12 cellular contexts compared by ENCODE assay signal in genomic region chr19:33040994-33041827, GRCh38. TPM values are rescaled to one million over a fixed set of nuclear protein-coding genes. Genes with fewer than 3 reads are reported as not detected.
A peak's percentile ranks its signal among the peaks of the same experiment; 100 is the strongest.
DNase-seq lines count a peak whose midpoint lies in the region; ATAC-seq and TF ChIP-seq lines count a peak whose summit lies in the region.
"Had no signal": no experiment of that assay in that cellular context is flagged by ENCODE, and none has a peak within 500 bp of the region (broad histone marks: within the 10 kb centered on the region; RNA-seq: fewer than 3 reads in every experiment).

No MANE protein-coding gene starts in this region.

- no peaks in the 10 kb centered on the region for H3K27me3 Mint-ChIP-seq in mesothelial cell of epicardium (ENCODE audit: low read depth)

- TF ChIP-seq CTCF in mesothelial cell of epicardium (IDR thresholded peaks at IDR 0.05; ENCODE audit: unreplicated experiment): no peak

- no peaks in the 10 kb centered on the region for H3K9me3 Mint-ChIP-seq in mesothelial cell of epicardium

- peaks cover 10% of the 10 kb centered on the region for H3K4me1 Mint-ChIP-seq in mesothelial cell of epicardium

- no peak overlapping the region for H3K4me3 Mint-ChIP-seq in mesothelial cell of epicardium

- DNase-seq in COLO668 (lab: John Stamatoyannopoulos, UW; ENCODE audit: unreplicated experiment): peak; percentile 80
- peak; percentile 86 for DNase-seq in NCI-H2227 (lab: John Stamatoyannopoulos, UW; ENCODE audit: unreplicated experiment)
- no peak for DNase-seq in mesothelial cell of epicardium (ENCODE audit: low spot score in 2 of 2, unreplicated experiment in 2 of 2)
- DNase-seq in NCI-H1105 (lab: John Stamatoyannopoulos, UW): no peak
- DNase-seq in NCI-H1436 treated with DMSO at 0.1 percent for 48 hours (lab: John Stamatoyannopoulos, UW): no peak
- no peak for DNase-seq in T-helper 2 cell
- DNase-seq: SHP77 treated with DMSO at 0.1 percent for 48 hours had no signal

- no peak for ATAC-seq in GM19397 (IDR thresholded peaks at IDR 0.05; ENCODE audit: unreplicated experiment)

- peak overlapping the region; percentile 92 for H3K27ac Mint-ChIP-seq in mesothelial cell of epicardium

- peaks cover 20% of the 10 kb centered on the region for H3K36me3 Mint-ChIP-seq in mesothelial cell of epicardium

- peak overlapping the region; percentile 20 for H3K27ac ChIP-seq in cingulate gyrus (ENCODE audit: low read depth, low read length)
- H3K27ac ChIP-seq: BLaER1 treated with 17β-estradiol and CSF1 and Interleukin-3, amounts not matched to agents 10 nM and 100 nM; esophagus muscularis mucosa; neutrophil had no signal

RNA-seq across cellular contexts. Expression of gene RHPN2, which starts 23.5 kb away (rescaled TPM):
- total RNA-seq in mesothelial cell of epicardium: 22.2 to 25.9 TPM (median 23.3 TPM) in 3 replicates

RNA-seq across cellular contexts. Expression of gene GPATCH1, which starts 39.8 kb away (rescaled TPM):
- 10.5 to 13.5 TPM (median 10.7 TPM) in 3 replicates for total RNA-seq in mesothelial cell of epicardium

Comparison
In these comparisons a context has a peak if more than half of its experiments do, and no peak if none do; other contexts are left out.
1. DNase-seq: peak in COLO668 (single experiment) and NCI-H2227 (single experiment); none in mesothelial cell of epicardium (0 of 2), NCI-H1105 (single experiment), NCI-H1436 treated with DMSO at 0.1 percent for 48 hours (single experiment) and T-helper 2 cell (0 of 5).